ENCODE assay signal across 7 cellular contexts in genomic region chr1:117479086-117479485, GRCh38.
"Had no signal": no experiment of that assay in that cellular context is flagged by ENCODE, and none has a peak within 500 bp of the region (broad histone marks: within the 10 kb centered on the region; RNA-seq: fewer than 3 reads in every experiment).

No MANE protein-coding gene starts in this region.

- ATAC-seq: HepG2 had no signal

- DNase-seq: IMR-90, KBM-7, KG1 had no signal

- FAIRE-seq: HepG2, HTR-8/SVneo had no signal

- H3K27ac ChIP-seq: HL-60, KMS-11 had no signal

- H3K9ac ChIP-seq: KMS-11 had no signal

- H3K4me2 ChIP-seq: KMS-11 had no signal
